In genomic region chr5:121108725-121109124, GRCh38 we compare ENCODE assay signal across 23 cellular contexts.
DNase-seq lines count a peak whose midpoint lies in the region; ATAC-seq and TF ChIP-seq lines count a peak whose summit lies in the region.
"Had no signal": no experiment of that assay in that cellular context is flagged by ENCODE, and none has a peak within 500 bp of the region (broad histone marks: within the 10 kb centered on the region; RNA-seq: fewer than 3 reads in every experiment).

No MANE protein-coding gene starts in this region.

- peaks cover 4% of the 10 kb centered on the region for H3K4me1 Mint-ChIP-seq in endodermal cell
- H3K4me1 Mint-ChIP-seq: activated CD4-positive, alpha-beta T cell treated with anti-CD3 and anti-CD28 coated beads for 36 hours; CD4-positive, CD25-positive, alpha-beta regulatory T cell; central memory CD8-positive, alpha-beta T cell had no signal

- TF ChIP-seq CTCF in endodermal cell (conservative IDR thresholded peaks at IDR 0.05): no peak

- peak overlapping the region; percentile 25 for H3K4me3 ChIP-seq in MG63
- H3K4me3 ChIP-seq in endodermal cell (ENCODE audit: low read length): peak overlapping the region; percentile 35
- H3K4me3 ChIP-seq: heart left ventricle, SJSA1 had no signal

- H3K27me3 ChIP-seq in MG63 (no peaks in the 10 kb centered on the region), endodermal cell (ENCODE audit: control insufficient read depth, insufficient read depth, low read length, poor library complexity, severe bottlenecking) (no peaks in the 10 kb centered on the region)
- H3K27me3 ChIP-seq: heart left ventricle, SJSA1 had no signal

- H3K9me3 Mint-ChIP-seq in endodermal cell: peaks cover 16% of the 10 kb centered on the region
- H3K9me3 Mint-ChIP-seq: central memory CD8-positive, alpha-beta T cell; T-helper 2 cell treated with Interferon-gamma antibody and Interleukin-4, amounts not matched to agents 5 μg/mL and 100 μg/mL, for 36 hours; type B pancreatic cell had no signal

- no peak overlapping the region for H3K9ac ChIP-seq in endodermal cell (ENCODE audit: extremely low read depth, low read length, poor library complexity, severe bottlenecking)

- no peak for ATAC-seq in HG03378 (IDR thresholded peaks at IDR 0.05; ENCODE audit: unreplicated experiment)
- ATAC-seq in HG02870 (IDR thresholded peaks at IDR 0.05; ENCODE audit: unreplicated experiment): no peak
- ATAC-seq: activated CD4-positive, alpha-beta T cell treated with anti-CD3 and anti-CD28 coated beads for 36 hours; heart left ventricle had no signal

- H3K9me3 ChIP-seq in MG63 (no peaks in the 10 kb centered on the region), endodermal cell (ENCODE audit: control insufficient read depth, low read length) (peaks cover 16% of the 10 kb centered on the region)
- H3K9me3 ChIP-seq: heart left ventricle, SJSA1 had no signal

- no peaks in the 10 kb centered on the region for H3K4me1 ChIP-seq in endodermal cell (ENCODE audit: control insufficient read depth, insufficient read depth, low read length)
- H3K4me1 ChIP-seq: heart left ventricle, SJSA1 had no signal

- H3K27ac Mint-ChIP-seq in endodermal cell: no peak overlapping the region
- H3K27ac Mint-ChIP-seq: activated CD4-positive, alpha-beta T cell treated with anti-CD3 and anti-CD28 coated beads for 36 hours; CD4-positive, CD25-positive, alpha-beta regulatory T cell; T-helper 2 cell treated with Interferon-gamma antibody and Interleukin-4, amounts not matched to agents 5 μg/mL and 100 μg/mL, for 36 hours; type B pancreatic cell had no signal

- DNase-seq in activated gamma-delta T cell (lab: John Stamatoyannopoulos, UW) (peak; percentile 6), activated gamma-delta T cell treated with Interleukin-2 at 50 U/mL for 16 hours (no peak), MG63 (peak; percentile 77), endodermal cell (peak; percentile 78), SKM-1 treated with dmso at 0.1 percent for 144 hours (lab: John Stamatoyannopoulos, UW; ENCODE audit: unreplicated experiment) (no peak), NCI-H2081 treated with DMSO at 0.1 percent for 48 hours (lab: John Stamatoyannopoulos, UW) (no peak)
- DNase-seq: activated CD4-positive, alpha-beta T cell treated with anti-CD3 and anti-CD28 coated beads for 36 hours; activated CD8-positive, alpha-beta memory T cell treated with anti-CD3 and anti-CD28 coated beads, Interleukin-2, amount 50 U/mL, for 48 hours; CD4-positive, CD25-positive, alpha-beta regulatory T cell; effector CD8-positive, alpha-beta T cell; heart left ventricle; NCI-H1417; NCI-H345; nephron progenitor cell; stimulated activated CD4-positive, alpha-beta T cell treated with anti-CD3 and anti-CD28 coated beads, Interleukin-15, amount 100 ng/mL, for 24 hours; stimulated activated naive CD8-positive, alpha-beta T cell treated with anti-CD3 and anti-CD28 coated beads, Interleukin-15, Interleukin-2, amounts not matched to agents 100 U/mL and 50 U/mL, for 24 hours had no signal

- H3K36me3 Mint-ChIP-seq in endodermal cell (ENCODE audit: low read depth): no peaks in the 10 kb centered on the region
- H3K36me3 Mint-ChIP-seq: CD4-positive, CD25-positive, alpha-beta regulatory T cell; type B pancreatic cell had no signal

- WGBS in endodermal cell (ENCODE audit: insufficient coverage in 1 of 2, insufficient read length in 1 of 2), 2 experiments: 86 to 90% methylated on average over 3 to 10 of the region's 10 CpGs

- H3K4me3 Mint-ChIP-seq in endodermal cell: no peak overlapping the region
- H3K4me3 Mint-ChIP-seq: activated CD4-positive, alpha-beta T cell treated with anti-CD3 and anti-CD28 coated beads for 36 hours; CD4-positive, CD25-positive, alpha-beta regulatory T cell; central memory CD8-positive, alpha-beta T cell; nephron progenitor cell; T-helper 2 cell treated with Interferon-gamma antibody and Interleukin-4, amounts not matched to agents 5 μg/mL and 100 μg/mL, for 36 hours; type B pancreatic cell had no signal

- H3K36me3 ChIP-seq in MG63 (no peaks in the 10 kb centered on the region), endodermal cell (ENCODE audit: control insufficient read depth, insufficient read depth, low read length) (no peaks in the 10 kb centered on the region)
- H3K36me3 ChIP-seq: heart left ventricle, SJSA1 had no signal

- H3K27ac ChIP-seq in endodermal cell (ENCODE audit: low read depth, low read length): no peak overlapping the region
- H3K27ac ChIP-seq: heart left ventricle, HL-60, SJSA1 had no signal

- H3K27me3 Mint-ChIP-seq in endodermal cell (ENCODE audit: insufficient read depth): no peaks in the 10 kb centered on the region
- H3K27me3 Mint-ChIP-seq: activated CD4-positive, alpha-beta T cell treated with anti-CD3 and anti-CD28 coated beads for 36 hours; CD4-positive, CD25-positive, alpha-beta regulatory T cell; central memory CD8-positive, alpha-beta T cell; type B pancreatic cell had no signal

Comparison
In these comparisons a context has a peak if more than half of its experiments do, and no peak if none do; other contexts are left out.
1. DNase-seq: peak in activated gamma-delta T cell (single experiment), MG63 (single experiment) and endodermal cell (single experiment); none in activated gamma-delta T cell treated with Interleukin-2 at 50 U/mL for 16 hours (single experiment), SKM-1 treated with dmso at 0.1 percent for 144 hours (single experiment) and NCI-H2081 treated with DMSO at 0.1 percent for 48 hours (single experiment).